9 cellular contexts compared by ENCODE assay signal in genomic region chr11:2097356-2097997, GRCh38. TPM values are rescaled to one million over a fixed set of nuclear protein-coding genes. Genes with fewer than 3 reads are reported as not detected.
DNase-seq lines count a peak whose midpoint lies in the region; ATAC-seq and TF ChIP-seq lines count a peak whose summit lies in the region.
"Had no signal": no experiment of that assay in that cellular context is flagged by ENCODE, and none has a peak within 500 bp of the region (broad histone marks: within the 10 kb centered on the region; RNA-seq: fewer than 3 reads in every experiment).

No MANE protein-coding gene starts in this region.

- H3K27ac ChIP-seq in HEK293 (ENCODE audit: extremely low read depth, low read depth, low read length) (no peak overlapping the region), body of pancreas (peak overlapping the region; percentile 15 to 70 (median 44))
- H3K27ac ChIP-seq: KMS-11 had no signal

- ATAC-seq in body of pancreas (peak; percentile 28), GM18861 (IDR thresholded peaks at IDR 0.05; ENCODE audit: unreplicated experiment) (no peak), HG02981 (IDR thresholded peaks at IDR 0.05; ENCODE audit: unreplicated experiment) (no peak)

- H3K4me1 Mint-ChIP-seq in activated CD4-positive, alpha-beta memory T cell treated with anti-CD3 and anti-CD28 coated beads, Interleukin-2, amount 10 ng/mL, durations not matched to agents 7 days and 5 days: peaks cover 9% of the 10 kb centered on the region

- peaks cover 9% of the 10 kb centered on the region for H3K27me3 Mint-ChIP-seq in activated CD4-positive, alpha-beta memory T cell treated with anti-CD3 and anti-CD28 coated beads, Interleukin-2, amount 10 ng/mL, durations not matched to agents 7 days and 5 days

- DNase-seq in body of pancreas: peak; percentile 40 to 61 (median 54)
- DNase-seq in islet precursor cell: peak; percentile 83
- peak; percentile 74 for DNase-seq in smooth muscle cell of the brain vasculature (ENCODE audit: low read depth, low spot score)
- no peak for DNase-seq in activated CD4-positive, alpha-beta memory T cell treated with anti-CD3 and anti-CD28 coated beads, Interleukin-2, amount 10 ng/mL, durations not matched to agents 7 days and 5 days
- no peak for DNase-seq in activated CD8-positive, alpha-beta memory T cell treated with anti-CD3 and anti-CD28 coated beads, Interleukin-2, amount 50 U/mL, for 48 hours

- H3K4me3 Mint-ChIP-seq in activated CD4-positive, alpha-beta memory T cell treated with anti-CD3 and anti-CD28 coated beads, Interleukin-2, amount 10 ng/mL, durations not matched to agents 7 days and 5 days: no peak overlapping the region

- H3K36me3 Mint-ChIP-seq in activated CD4-positive, alpha-beta memory T cell treated with anti-CD3 and anti-CD28 coated beads, Interleukin-2, amount 10 ng/mL, durations not matched to agents 7 days and 5 days (ENCODE audit: low read depth): no peaks in the 10 kb centered on the region

- intact Hi-C loops in body of pancreas (cut with DNase I): no loop called here

- H3K27me3 ChIP-seq in body of pancreas: no peaks in the 10 kb centered on the region

- 34 to 57% methylated on average over 4 to 28 of the region's 28 CpGs for WGBS in body of pancreas, 2 donors

- H3K4me3 ChIP-seq in HEK293 (ENCODE audit: low read depth, low read length) (no peak overlapping the region), body of pancreas (no peak overlapping the region)

- no peak for TF ChIP-seq POLR2A in body of pancreas (IDR thresholded peaks at IDR 0.05)

- no peaks in the 10 kb centered on the region for H3K36me3 ChIP-seq in HEK293 (ENCODE audit: control insufficient read depth in 2 of 2, insufficient read depth in 1 of 2, low read length in 2 of 2)
- H3K36me3 ChIP-seq in body of pancreas (replicated peaks in 1 of 2; ENCODE audit: insufficient read depth in 1 of 2, low read depth in 2 of 2): no peaks in the 10 kb centered on the region

- H3K27ac Mint-ChIP-seq in activated CD4-positive, alpha-beta memory T cell treated with anti-CD3 and anti-CD28 coated beads, Interleukin-2, amount 10 ng/mL, durations not matched to agents 7 days and 5 days: no peak overlapping the region

- H3K9me3 ChIP-seq in HEK293 (ENCODE audit: control insufficient read depth, insufficient read depth, low read depth, low read length) (no peaks in the 10 kb centered on the region), body of pancreas (no peaks in the 10 kb centered on the region)

- CTCF ChIA-PET in HEK293 (lab: Yijun Ruan, JAX): interaction anchor here (0.6 to 1.0 kb wide), 3 partner anchors 9 to 207 kb away, joined by 3 to 8 read pairs (median 3); no protein-coding TSS in a partner anchor
- CTCF ChIA-PET in activated CD4-positive, alpha-beta memory T cell treated with anti-CD3 and anti-CD28 coated beads, Interleukin-2, amount 10 ng/mL, durations not matched to agents 7 days and 5 days (lab: Charles Lee): no interaction called here

- H3K4me1 ChIP-seq in HEK293 (ENCODE audit: control insufficient read depth, insufficient read depth, low read length): no peaks in the 10 kb centered on the region; the same call in 1 of the 2 replicates
- H3K4me1 ChIP-seq in body of pancreas: peaks cover 54% of the 10 kb centered on the region

- no peaks in the 10 kb centered on the region for H3K9me3 Mint-ChIP-seq in activated CD4-positive, alpha-beta memory T cell treated with anti-CD3 and anti-CD28 coated beads, Interleukin-2, amount 10 ng/mL, durations not matched to agents 7 days and 5 days

- TF ChIP-seq CTCF in HEK293 (tag by site-specific recombination; IDR thresholded peaks at IDR 0.05) (no peak), body of pancreas (IDR thresholded peaks at IDR 0.05) (no peak)

- POLR2A ChIA-PET in HEK293 (lab: Yijun Ruan, JAX): no interaction called here
- POLR2A ChIA-PET in activated CD4-positive, alpha-beta memory T cell treated with anti-CD3 and anti-CD28 coated beads, Interleukin-2, amount 10 ng/mL, durations not matched to agents 7 days and 5 days (lab: Charles Lee): no interaction called here

TF ChIP-seq in HEK293, 187 proteins besides CTCF, POLR2A, EP300 and RAD21:
- TF ChIP-seq KLF1 (tag by site-specific recombination; IDR thresholded peaks at IDR 0.05) (peak; percentile 93), ZNF555 (tag by site-specific recombination; conservative IDR thresholded peaks at IDR 0.05) (no peak), RBAK (tag by site-specific recombination; IDR thresholded peaks at IDR 0.05) (no peak), ZNF664 (tag by site-specific recombination; IDR thresholded peaks at IDR 0.05) (no peak)

RNA-seq across cellular contexts. Expression of gene IGF2, which starts 41.7 kb away (rescaled TPM):
- 10 to 100 TPM; 10.6 to 84.0 TPM for total RNA-seq in body of pancreas
- under 1 TPM; 0.70 to 0.76 TPM for total RNA-seq in activated CD4-positive, alpha-beta memory T cell treated with anti-CD3 and anti-CD28 coated beads, Interleukin-2, amount 10 ng/mL, durations not matched to agents 7 days and 5 days

Comparison
In these comparisons a context has a peak if more than half of its experiments do, and no peak if none do; other contexts are left out.
1. DNase-seq: peak in body of pancreas (4 of 4), islet precursor cell (single experiment) and smooth muscle cell of the brain vasculature (single experiment); none in activated CD4-positive, alpha-beta memory T cell treated with anti-CD3 and anti-CD28 coated beads, Interleukin-2, amount 10 ng/mL, durations not matched to agents 7 days and 5 days (single experiment) and activated CD8-positive, alpha-beta memory T cell treated with anti-CD3 and anti-CD28 coated beads, Interleukin-2, amount 50 U/mL, for 48 hours (single experiment).
2. RNA of gene IGF2, which starts 41.7 kb away (total RNA-seq): 10.6 to 84.0 TPM in body of pancreas; 0.70 to 0.76 TPM in activated CD4-positive, alpha-beta memory T cell treated with anti-CD3 and anti-CD28 coated beads, Interleukin-2, amount 10 ng/mL, durations not matched to agents 7 days and 5 days; every median in the first group is over 4 times any median in the second.